In genomic region chr1:23559985-23560755, GRCh38 we compare ENCODE assay signal across 8 cellular contexts. TPM values are rescaled to one million over a fixed set of nuclear protein-coding genes. Genes with fewer than 3 reads are reported as not detected.
A peak's percentile ranks its signal among the peaks of the same experiment; 100 is the strongest.
DNase-seq lines count a peak whose midpoint lies in the region; ATAC-seq, FAIRE-seq and TF ChIP-seq lines count a peak whose summit lies in the region.

No MANE protein-coding gene starts in this region.

- H3K9me3 ChIP-seq in hepatocyte (ENCODE audit: low read depth): no peaks in the 10 kb centered on the region

- DNase-seq in T-helper 2 cell treated with Interferon-gamma antibody and Interleukin-4, amounts not matched to agents 5 μg/mL and 100 μg/mL, for 36 hours (ENCODE audit: low spot score): no peak
- no peak for DNase-seq in T-helper 2 cell
- DNase-seq in hepatocyte (ENCODE audit: low spot score): no peak
- no peak for DNase-seq in stimulated activated effector memory CD8-positive, alpha-beta T cell treated with anti-CD3 and anti-CD28 coated beads, Interleukin-12 subunit alpha, Interleukin-12 subunit beta, amount 100 ng/mL, for 72 hours (ENCODE audit: low spot score in 2 of 2)
- DNase-seq in glomerular visceral epithelial cell (ENCODE audit: extremely low spot score): no peak
- no peak for DNase-seq in inferior parietal cortex (ENCODE audit: extremely low spot score)
- DNase-seq in H54 (ENCODE audit: insufficient read length, low spot score): no peak

- peak overlapping the region; percentile 87 for H3K4me3 Mint-ChIP-seq in T-helper 2 cell treated with Interferon-gamma antibody and Interleukin-4, amounts not matched to agents 5 μg/mL and 100 μg/mL, for 36 hours
- peak overlapping the region; percentile 89 for H3K4me3 Mint-ChIP-seq in stimulated activated effector memory CD8-positive, alpha-beta T cell treated with anti-CD3 and anti-CD28 coated beads, Interleukin-12 subunit alpha, Interleukin-12 subunit beta, amount 100 ng/mL, for 72 hours

- H3K4me2 ChIP-seq in hepatocyte: peak overlapping the region; percentile 83

- peaks cover 6% of the 10 kb centered on the region for H4K20me1 ChIP-seq in hepatocyte (ENCODE audit: insufficient read depth, poor library complexity, severe bottlenecking)

- no peaks in the 10 kb centered on the region for H3K27me3 ChIP-seq in hepatocyte

- peak overlapping the region; percentile 97 for H3K27ac ChIP-seq in hepatocyte

- peaks cover 65% of the 10 kb centered on the region for H3K4me1 ChIP-seq in hepatocyte (ENCODE audit: insufficient read depth)

- 9% methylated on average over 6 of the region's 6 CpGs for WGBS in hepatocyte (ENCODE audit: low lambda C conversion rate, missing lambda C conversion rate)

- no peak for TF ChIP-seq POLR2A in H54 (IDR thresholded peaks at IDR 0.05; ENCODE audit: low read depth, low read length)

- no peak for TF ChIP-seq CTCF in WI38 (IDR thresholded peaks at IDR 0.05; ENCODE audit: low read depth, low read length)
- TF ChIP-seq CTCF in hepatocyte (IDR thresholded peaks at IDR 0.05; ENCODE audit: poor library complexity): no peak

- no peaks in the 10 kb centered on the region for H3K9me2 ChIP-seq in hepatocyte (replicated peaks; ENCODE audit: insufficient read depth)

- peak overlapping the region; percentile 3 for H2AFZ ChIP-seq in hepatocyte

- H3K36me3 ChIP-seq in hepatocyte (replicated peaks; ENCODE audit: insufficient read depth, low read depth): no peaks in the 10 kb centered on the region

- H3K36me3 Mint-ChIP-seq in T-helper 2 cell treated with Interferon-gamma antibody and Interleukin-4, amounts not matched to agents 5 μg/mL and 100 μg/mL, for 36 hours (ENCODE audit: low read depth): peaks cover 3% of the 10 kb centered on the region
- peaks cover 4% of the 10 kb centered on the region for H3K36me3 Mint-ChIP-seq in stimulated activated effector memory CD8-positive, alpha-beta T cell treated with anti-CD3 and anti-CD28 coated beads, Interleukin-12 subunit alpha, Interleukin-12 subunit beta, amount 100 ng/mL, for 72 hours

- H3K4me1 Mint-ChIP-seq in T-helper 2 cell treated with Interferon-gamma antibody and Interleukin-4, amounts not matched to agents 5 μg/mL and 100 μg/mL, for 36 hours (ENCODE audit: low read depth): peaks cover 53% of the 10 kb centered on the region
- H3K4me1 Mint-ChIP-seq in stimulated activated effector memory CD8-positive, alpha-beta T cell treated with anti-CD3 and anti-CD28 coated beads, Interleukin-12 subunit alpha, Interleukin-12 subunit beta, amount 100 ng/mL, for 72 hours: peaks cover 24% of the 10 kb centered on the region

- no peak for FAIRE-seq in H54 (lab: Jason Lieb, UNC)

- H3K9me3 Mint-ChIP-seq in T-helper 2 cell treated with Interferon-gamma antibody and Interleukin-4, amounts not matched to agents 5 μg/mL and 100 μg/mL, for 36 hours: no peaks in the 10 kb centered on the region
- H3K9me3 Mint-ChIP-seq in stimulated activated effector memory CD8-positive, alpha-beta T cell treated with anti-CD3 and anti-CD28 coated beads, Interleukin-12 subunit alpha, Interleukin-12 subunit beta, amount 100 ng/mL, for 72 hours: no peaks in the 10 kb centered on the region

- H3K4me3 ChIP-seq in WI38 (ENCODE audit: low read depth, low read length) (peak overlapping the region; percentile 95), hepatocyte (no peak overlapping the region)

- H3K79me2 ChIP-seq in hepatocyte: peaks cover 24% of the 10 kb centered on the region

- no peak overlapping the region for H3K27ac Mint-ChIP-seq in T-helper 2 cell treated with Interferon-gamma antibody and Interleukin-4, amounts not matched to agents 5 μg/mL and 100 μg/mL, for 36 hours
- peak overlapping the region; percentile 54 for H3K27ac Mint-ChIP-seq in stimulated activated effector memory CD8-positive, alpha-beta T cell treated with anti-CD3 and anti-CD28 coated beads, Interleukin-12 subunit alpha, Interleukin-12 subunit beta, amount 100 ng/mL, for 72 hours

- H3K27me3 Mint-ChIP-seq in T-helper 2 cell treated with Interferon-gamma antibody and Interleukin-4, amounts not matched to agents 5 μg/mL and 100 μg/mL, for 36 hours (ENCODE audit: low read depth): peaks cover 46% of the 10 kb centered on the region

- no peak for ATAC-seq in stimulated activated effector memory CD8-positive, alpha-beta T cell treated with anti-CD3 and anti-CD28 coated beads, Interleukin-12 subunit alpha, Interleukin-12 subunit beta, amount 100 ng/mL, for 72 hours

RNA-seq across cellular contexts. Expression of gene ID3, which starts 0.9 kb away (rescaled TPM):
- 155 and 186 TPM in 2 replicates for total RNA-seq in hepatocyte
- polyA plus RNA-seq in hepatocyte: 314 and 336 TPM in 2 replicates

RNA-seq across cellular contexts. Expression of gene E2F2, which starts 29.1 kb away (rescaled TPM):
- 0.76 and 1.2 TPM in 2 replicates for total RNA-seq in hepatocyte
- 0.21 and 0.85 TPM in 2 replicates for polyA plus RNA-seq in hepatocyte
